Comparison of ENCODE assay signal across 14 cellular contexts in genomic region chr10:114911052-114911697, GRCh38. TPM values are rescaled to one million over a fixed set of nuclear protein-coding genes. Genes with fewer than 3 reads are reported as not detected.
DNase-seq lines count a peak whose midpoint lies in the region; ATAC-seq and TF ChIP-seq lines count a peak whose summit lies in the region.
"Had no signal": no experiment of that assay in that cellular context is flagged by ENCODE, and none has a peak within 500 bp of the region (broad histone marks: within the 10 kb centered on the region; RNA-seq: fewer than 3 reads in every experiment).

No MANE protein-coding gene starts in this region.

- TF ChIP-seq CTCF in uterus (IDR thresholded peaks at IDR 0.05): no peak

- H3K27me3 ChIP-seq in BLaER1 (no peaks in the 10 kb centered on the region), uterus (no peaks in the 10 kb centered on the region)
- H3K27me3 ChIP-seq: esophagus muscularis mucosa had no signal

- no peaks in the 10 kb centered on the region for H4K20me1 ChIP-seq in BLaER1

- H3K27ac ChIP-seq in BLaER1 (peak overlapping the region; percentile 18; the same call in 1 of the 2 replicates), uterus (no peak overlapping the region)
- H3K27ac ChIP-seq: esophagus muscularis mucosa, KMS-11 had no signal

- H3K4me1 ChIP-seq in BLaER1 (peaks cover 16% of the 10 kb centered on the region), uterus (no peaks in the 10 kb centered on the region)
- H3K4me1 ChIP-seq: esophagus muscularis mucosa had no signal

- H3K4me2 ChIP-seq in BLaER1: peak overlapping the region; percentile 31
- H3K4me2 ChIP-seq: KMS-11 had no signal

- H3K4me3 ChIP-seq in BLaER1 (no peak overlapping the region), uterus (no peak overlapping the region)
- H3K4me3 ChIP-seq: esophagus muscularis mucosa had no signal

- H3K9me3 ChIP-seq in BLaER1: no peaks in the 10 kb centered on the region
- H3K9me3 ChIP-seq in uterus: no peaks in the 10 kb centered on the region
- H3K9me3 ChIP-seq: esophagus muscularis mucosa had no signal

- TF ChIP-seq POLR2A in uterus (IDR thresholded peaks at IDR 0.05): no peak

- H3K36me3 ChIP-seq in BLaER1 (no peaks in the 10 kb centered on the region), uterus (no peaks in the 10 kb centered on the region)
- H3K36me3 ChIP-seq: esophagus muscularis mucosa had no signal

- H3K9ac ChIP-seq in BLaER1: no peak overlapping the region
- H3K9ac ChIP-seq: KMS-11 had no signal

- DNase-seq in nucleus accumbens (lab: John Stamatoyannopoulos, UW) (no peak), uterus (no peak)
- DNase-seq: naive thymus-derived CD8-positive, alpha-beta T cell; NCI-H524; stimulated activated CD4-positive, alpha-beta T cell treated with anti-CD3 and anti-CD28 coated beads, Interleukin-12 subunit alpha, Interleukin-12 subunit beta, amount 100 ng/mL, for 4 hours had no signal

- intact Hi-C loops in uterus (cut with DNase I; ENCODE audit: low total_unique reads): no loop called here

- peak; percentile 43 for ATAC-seq in GM19025 (IDR thresholded peaks at IDR 0.05; ENCODE audit: low read depth, unreplicated experiment)
- peak; percentile 60 for ATAC-seq in HG02678 (IDR thresholded peaks at IDR 0.05; ENCODE audit: unreplicated experiment)
- ATAC-seq in HG03571 (IDR thresholded peaks at IDR 0.05; ENCODE audit: unreplicated experiment): peak; percentile 65
- ATAC-seq in GM18520 (IDR thresholded peaks at IDR 0.05; ENCODE audit: unreplicated experiment): no peak
- no peak for ATAC-seq in GM18517 (IDR thresholded peaks at IDR 0.05; ENCODE audit: unreplicated experiment)
- ATAC-seq: naive thymus-derived CD8-positive, alpha-beta T cell; stimulated activated memory B cell treated with anti-CD40 and anti-IgM and Interleukin-4, amounts not matched to agents 10 μg/mL and 1 μg/mL and 100 μg/mL, for 72 hours had no signal

RNA-seq across cellular contexts. Expression of gene TRUB1, which starts 26.8 kb away (rescaled TPM):
- 10 to 100 TPM in 3 of 4 donors, 1 to 10 TPM in 1; 7.9 to 48.3 (median 14.7) TPM for total RNA-seq in uterus

Comparison
In these comparisons a context has a peak if more than half of its experiments do, and no peak if none do; other contexts are left out.
1. ATAC-seq: peak in GM19025 (single experiment), HG02678 (single experiment) and HG03571 (single experiment); none in GM18520 (single experiment) and GM18517 (single experiment).